In the genomic region with DNA sequence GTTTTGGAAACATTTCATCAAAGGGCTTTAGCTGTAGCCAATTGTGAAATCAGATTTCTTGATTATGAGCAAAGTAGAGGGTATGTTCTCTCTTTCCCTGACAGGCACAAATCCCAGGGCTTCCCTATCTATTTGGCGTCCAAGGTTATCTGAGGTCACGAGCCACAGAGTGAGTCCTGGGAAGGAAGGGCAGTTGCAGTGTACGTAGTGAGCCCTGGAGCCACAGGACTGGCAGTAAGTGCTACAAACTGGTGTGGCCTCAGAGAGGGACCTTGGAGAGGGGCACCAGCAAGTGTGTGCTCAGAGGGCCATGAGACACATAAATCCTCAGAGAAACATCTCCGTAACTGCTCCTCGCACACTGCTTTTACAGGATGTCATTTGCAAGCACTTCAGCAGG, we compare ENCODE assay signal across 17 cellular contexts.
"Had no signal": no experiment of that assay in that cellular context is flagged by ENCODE, and none has a peak within 500 bp of the region (broad histone marks: within the 10 kb centered on the region; RNA-seq: fewer than 3 reads in every experiment).

No MANE protein-coding gene starts in this region.

- H3K4me1 ChIP-seq: breast epithelium had no signal

- H3K4me3 ChIP-seq: breast epithelium, heart left ventricle, neural progenitor cell, ovary, upper lobe of left lung had no signal

- H2AFZ ChIP-seq: neural progenitor cell had no signal

- H3K36me3 Mint-ChIP-seq: activated CD8-positive, alpha-beta memory T cell treated with anti-CD3 and anti-CD28 coated beads, Interleukin-2, amount 10 ng/mL, durations not matched to agents 7 days and 5 days; activated naive CD4-positive, alpha-beta T cell treated with anti-CD3 and anti-CD28 coated beads, Interleukin-2, amount 50 U/mL, for 72 hours; neural progenitor cell; stimulated activated memory B cell treated with anti-CD40 and anti-IgM and Interleukin-4, amounts not matched to agents 10 μg/mL and 1 μg/mL and 100 μg/mL, for 72 hours had no signal

- FAIRE-seq: keratinocyte, small intestine had no signal

- H3K27ac Mint-ChIP-seq: activated CD8-positive, alpha-beta memory T cell treated with anti-CD3 and anti-CD28 coated beads, Interleukin-2, amount 10 ng/mL, durations not matched to agents 7 days and 5 days; activated naive CD4-positive, alpha-beta T cell treated with anti-CD3 and anti-CD28 coated beads, Interleukin-2, amount 50 U/mL, for 72 hours; stimulated activated memory B cell treated with anti-CD40 and anti-IgM and Interleukin-4, amounts not matched to agents 10 μg/mL and 1 μg/mL and 100 μg/mL, for 72 hours had no signal

- ATAC-seq: activated CD8-positive, alpha-beta memory T cell treated with anti-CD3 and anti-CD28 coated beads, Interleukin-2, amount 10 ng/mL, durations not matched to agents 7 days and 5 days; activated naive CD4-positive, alpha-beta T cell treated with anti-CD3 and anti-CD28 coated beads, Interleukin-2, amount 50 U/mL, for 72 hours; activated T-cell treated with anti-CD3 and anti-CD28 coated beads, Interleukin-2, amount 50 U/mL, for 4 hours; heart left ventricle; stimulated activated memory B cell treated with anti-CD40 and anti-IgM and Interleukin-4, amounts not matched to agents 10 μg/mL and 1 μg/mL and 100 μg/mL, for 72 hours had no signal

- DNase-seq: activated CD4-positive, alpha-beta T cell treated with anti-CD3 and anti-CD28 coated beads for 1 hour; activated CD4-positive, alpha-beta T cell treated with anti-CD3 and anti-CD28 coated beads, Interleukin-2, amount 50 U/mL, for 48 hours; activated CD8-positive, alpha-beta memory T cell treated with anti-CD3 and anti-CD28 coated beads, Interleukin-2, amount 10 ng/mL, durations not matched to agents 7 days and 5 days; activated effector memory CD4-positive, alpha-beta T cell treated with anti-CD3 and anti-CD28 coated beads, Interleukin-2, amount 50 U/mL, for 16 hours; activated T-cell treated with anti-CD3 and anti-CD28 coated beads, Interleukin-2, amount 50 U/mL, for 4 hours; anterior cingulate cortex; foreskin melanocyte; heart left ventricle; midbrain; ovary; small intestine; upper lobe of left lung had no signal

- H3K9me3 Mint-ChIP-seq: activated naive CD4-positive, alpha-beta T cell treated with anti-CD3 and anti-CD28 coated beads, Interleukin-2, amount 50 U/mL, for 72 hours; activated T-cell treated with anti-CD3 and anti-CD28 coated beads, Interleukin-2, amount 50 U/mL, for 4 hours; stimulated activated memory B cell treated with anti-CD40 and anti-IgM and Interleukin-4, amounts not matched to agents 10 μg/mL and 1 μg/mL and 100 μg/mL, for 72 hours had no signal

- H3K4me2 ChIP-seq: neural progenitor cell had no signal

- H3K9ac ChIP-seq: neural progenitor cell had no signal

- H3K9me3 ChIP-seq: breast epithelium, heart left ventricle, ovary, upper lobe of left lung had no signal

- H3K4me1 Mint-ChIP-seq: activated CD8-positive, alpha-beta memory T cell treated with anti-CD3 and anti-CD28 coated beads, Interleukin-2, amount 10 ng/mL, durations not matched to agents 7 days and 5 days; stimulated activated memory B cell treated with anti-CD40 and anti-IgM and Interleukin-4, amounts not matched to agents 10 μg/mL and 1 μg/mL and 100 μg/mL, for 72 hours had no signal

- H3K4me3 Mint-ChIP-seq: activated CD8-positive, alpha-beta memory T cell treated with anti-CD3 and anti-CD28 coated beads, Interleukin-2, amount 10 ng/mL, durations not matched to agents 7 days and 5 days; activated T-cell treated with anti-CD3 and anti-CD28 coated beads, Interleukin-2, amount 50 U/mL, for 4 hours; neural progenitor cell; stimulated activated memory B cell treated with anti-CD40 and anti-IgM and Interleukin-4, amounts not matched to agents 10 μg/mL and 1 μg/mL and 100 μg/mL, for 72 hours had no signal

- H3K27me3 ChIP-seq: breast epithelium, heart left ventricle, neural progenitor cell, ovary, upper lobe of left lung had no signal

- H3K27ac ChIP-seq: breast epithelium, heart left ventricle, neural progenitor cell, ovary, upper lobe of left lung had no signal

- H3K36me3 ChIP-seq: breast epithelium, heart left ventricle, neural progenitor cell, ovary, upper lobe of left lung had no signal
